11 cellular contexts compared by ENCODE assay signal in genomic region chr1:192626366-192627179, GRCh38. TPM values are rescaled to one million over a fixed set of nuclear protein-coding genes. Genes with fewer than 3 reads are reported as not detected.
DNase-seq lines count a peak whose midpoint lies in the region; ATAC-seq and TF ChIP-seq lines count a peak whose summit lies in the region.
"Had no signal": no experiment of that assay in that cellular context is flagged by ENCODE, and none has a peak within 500 bp of the region (broad histone marks: within the 10 kb centered on the region; RNA-seq: fewer than 3 reads in every experiment).

No MANE protein-coding gene starts in this region.

- peaks cover 3% of the 10 kb centered on the region for H3K9me3 Mint-ChIP-seq in stimulated activated memory B cell treated with anti-CD40 and anti-IgM and Interleukin-4, amounts not matched to agents 10 μg/mL and 1 μg/mL and 100 μg/mL, for 72 hours
- H3K9me3 Mint-ChIP-seq: dendritic cell treated with granulocyte-macrophage colony-stimulating factor and Interleukin-4, amounts not matched to agents 40 ng/mL and 50 ng/mL, for 4 days had no signal

- peak overlapping the region; percentile 51 for H3K9ac ChIP-seq in Loucy (ENCODE audit: low read depth, low read length, poor library complexity, severe bottlenecking)

- no peak overlapping the region for H2AFZ ChIP-seq in Loucy (ENCODE audit: low read length)

- H3K36me3 ChIP-seq in right atrium auricular region (no peaks in the 10 kb centered on the region), Loucy (ENCODE audit: insufficient read depth, low read length) (no peaks in the 10 kb centered on the region)
- H3K36me3 ChIP-seq: ovary, SJSA1 had no signal

- 0 out of 2 replicates have a peak, but pooled peaks cover 3% of the 10 kb centered on the region for H3F3A ChIP-seq in Loucy (ENCODE audit: low read depth)

- DNase-seq in Right ventricle myocardium inferior (ENCODE audit: missing footprints) (no peak), right atrium auricular region (ENCODE audit: low spot score) (no peak), SIG-M5 treated with dmso at 0.1 percent for 504 hours (lab: John Stamatoyannopoulos, UW; ENCODE audit: unreplicated experiment) (no peak), omental fat pad (ENCODE audit: low spot score) (no peak)
- no peak for DNase-seq in activated naive CD4-positive, alpha-beta T cell (lab: John Stamatoyannopoulos, UW)
- DNase-seq: ovary had no signal

- peaks cover 0 to 25% of the 10 kb centered on the region in 2 donors for H3K4me1 ChIP-seq in right atrium auricular region
- peaks cover 33% of the 10 kb centered on the region for H3K4me1 ChIP-seq in Loucy (ENCODE audit: insufficient read depth, low read length, poor library complexity, severe bottlenecking)
- H3K4me1 ChIP-seq: SJSA1 had no signal

- intact Hi-C loops in Right ventricle myocardium inferior (cut with DNase I) = loop anchor here (5.0 kb wide), 1 partner anchor 181 kb away; the partner anchor contains the start of gene RGS2

- no peaks in the 10 kb centered on the region for H4K20me1 ChIP-seq in Loucy (ENCODE audit: insufficient read depth, low read length, poor library complexity, severe bottlenecking)

- TF ChIP-seq CTCF in right atrium auricular region (IDR thresholded peaks at IDR 0.05) (no peak), Loucy (conservative IDR thresholded peaks at IDR 0.05; ENCODE audit: low read length) (no peak), omental fat pad (IDR thresholded peaks at IDR 0.05) (no peak)

- H3K4me1 Mint-ChIP-seq in stimulated activated memory B cell treated with anti-CD40 and anti-IgM and Interleukin-4, amounts not matched to agents 10 μg/mL and 1 μg/mL and 100 μg/mL, for 72 hours = peaks cover 12% of the 10 kb centered on the region

- H3K4me2 ChIP-seq in Loucy (ENCODE audit: low read depth, low read length, poor library complexity, severe bottlenecking) = peak overlapping the region; percentile 56

- H3K4me3 Mint-ChIP-seq in stimulated activated memory B cell treated with anti-CD40 and anti-IgM and Interleukin-4, amounts not matched to agents 10 μg/mL and 1 μg/mL and 100 μg/mL, for 72 hours = no peak overlapping the region
- H3K4me3 Mint-ChIP-seq: dendritic cell treated with granulocyte-macrophage colony-stimulating factor and Interleukin-4, amounts not matched to agents 40 ng/mL and 50 ng/mL, for 4 days had no signal

- no peak overlapping the region for H3K27ac Mint-ChIP-seq in stimulated activated memory B cell treated with anti-CD40 and anti-IgM and Interleukin-4, amounts not matched to agents 10 μg/mL and 1 μg/mL and 100 μg/mL, for 72 hours
- H3K27ac Mint-ChIP-seq: dendritic cell treated with granulocyte-macrophage colony-stimulating factor and Interleukin-4, amounts not matched to agents 40 ng/mL and 50 ng/mL, for 4 days had no signal

- H3K4me3 ChIP-seq in right atrium auricular region (no peak overlapping the region), Loucy (ENCODE audit: low read length, poor library complexity, severe bottlenecking) (peak overlapping the region; percentile 18)
- H3K4me3 ChIP-seq: ovary, SJSA1 had no signal

- no peaks in the 10 kb centered on the region for H3K79me2 ChIP-seq in Loucy (ENCODE audit: insufficient read depth, low read length)

- H3K9me2 ChIP-seq in Loucy (replicated peaks; ENCODE audit: low read depth, low read length) = no peaks in the 10 kb centered on the region

- peaks cover 80% of the 10 kb centered on the region for H3K27me3 Mint-ChIP-seq in stimulated activated memory B cell treated with anti-CD40 and anti-IgM and Interleukin-4, amounts not matched to agents 10 μg/mL and 1 μg/mL and 100 μg/mL, for 72 hours
- H3K27me3 Mint-ChIP-seq: dendritic cell treated with granulocyte-macrophage colony-stimulating factor and Interleukin-4, amounts not matched to agents 40 ng/mL and 50 ng/mL, for 4 days had no signal

- ATAC-seq in Right ventricle myocardium inferior (peak; percentile 79), HG02840 (IDR thresholded peaks at IDR 0.05; ENCODE audit: low FRiP score, unreplicated experiment) (peak; percentile 90), omental fat pad (ENCODE audit: low FRiP score) (no peak)
- ATAC-seq in stimulated activated memory B cell treated with anti-CD40 and anti-IgM and Interleukin-4, amounts not matched to agents 10 μg/mL and 1 μg/mL and 100 μg/mL, for 72 hours = peak; percentile 75

- H3K36me3 Mint-ChIP-seq in stimulated activated memory B cell treated with anti-CD40 and anti-IgM and Interleukin-4, amounts not matched to agents 10 μg/mL and 1 μg/mL and 100 μg/mL, for 72 hours = no peaks in the 10 kb centered on the region

- H3K9me3 ChIP-seq in right atrium auricular region = no peaks in the 10 kb centered on the region
- no peaks in the 10 kb centered on the region for H3K9me3 ChIP-seq in Loucy (ENCODE audit: insufficient read depth, low read depth, low read length)
- H3K9me3 ChIP-seq: ovary, SJSA1 had no signal

- H3K27ac ChIP-seq in right atrium auricular region = no peak overlapping the region
- H3K27ac ChIP-seq: ovary, SJSA1 had no signal

- no peaks in the 10 kb centered on the region for H3K27me3 ChIP-seq in right atrium auricular region
- H3K27me3 ChIP-seq in Loucy (ENCODE audit: insufficient read depth, low read length, poor library complexity, severe bottlenecking) = no peaks in the 10 kb centered on the region
- H3K27me3 ChIP-seq: ovary, SJSA1 had no signal

RNA-seq across cellular contexts. Expression of gene RGS13, which starts 9.4 kb away (rescaled TPM):
- not detected for total RNA-seq in Right ventricle myocardium inferior
- not detected for total RNA-seq in right atrium auricular region
- total RNA-seq in omental fat pad = under 1 TPM in 3 of 4 donors, not detected in 1; 0.60 to 0.65 (median 0.63) TPM
- total RNA-seq: SJSA1 had no signal

RNA-seq across cellular contexts. Expression of gene RGS1, which starts 51.0 kb away (rescaled TPM):
- 0.32 TPM for total RNA-seq in Right ventricle myocardium inferior
- total RNA-seq in right atrium auricular region = 10 to 100 TPM; 22.8 to 24.7 TPM
- 10 to 100 TPM; 28.4 to 63.6 (median 47.1) TPM for total RNA-seq in omental fat pad
- total RNA-seq: SJSA1 had no signal

Comparison
In these comparisons a context has a peak if more than half of its experiments do, and no peak if none do; other contexts are left out.
1. RNA of gene RGS1, which starts 51.0 kb away (total RNA-seq): 28.4 to 63.6 TPM in omental fat pad and 22.8 to 24.7 TPM in right atrium auricular region; 0.32 TPM in Right ventricle myocardium inferior (single experiment); every median in the first group is over 10 times any median in the second.